19 cellular contexts compared by ENCODE assay signal in the genomic region with DNA sequence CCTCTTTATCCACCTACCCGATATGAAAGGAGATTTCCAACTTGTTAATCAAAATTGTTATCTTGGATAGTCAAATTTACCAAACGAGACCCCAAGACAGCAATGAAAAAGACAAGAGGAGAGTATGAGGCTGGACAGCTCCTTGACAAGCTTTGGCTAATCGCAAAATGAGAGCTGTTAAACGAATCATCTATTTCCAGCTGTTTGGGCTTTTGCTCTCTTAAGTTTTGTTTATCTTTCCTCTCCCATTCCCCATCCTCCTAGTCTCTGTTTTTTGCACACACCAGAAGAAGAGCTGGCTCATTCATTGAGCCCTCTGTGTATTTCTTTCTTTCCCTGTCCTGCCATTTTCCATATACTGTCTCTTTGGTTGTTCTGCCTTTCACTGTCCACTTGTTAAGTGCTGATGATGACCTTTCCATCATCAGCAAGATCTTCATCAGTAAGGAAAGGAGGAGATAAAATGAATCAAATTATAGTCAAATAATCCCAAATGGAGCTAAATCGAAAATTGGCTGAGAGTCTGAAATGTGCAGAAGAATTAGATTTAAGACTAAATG.
DNase-seq lines count a peak whose midpoint lies in the region; ATAC-seq, FAIRE-seq and TF ChIP-seq lines count a peak whose summit lies in the region.
"Had no signal": no experiment of that assay in that cellular context is flagged by ENCODE, and none has a peak within 500 bp of the region (broad histone marks: within the 10 kb centered on the region; RNA-seq: fewer than 3 reads in every experiment).

No MANE protein-coding gene starts in this region.

- TF ChIP-seq EP300 in Ishikawa (IDR thresholded peaks at IDR 0.05; ENCODE audit: borderline replicate concordance) (no peak), K562 (IDR thresholded peaks at IDR 0.05; ENCODE audit: low read length) (no peak)

- in situ Hi-C loops in K562 (cut with MboI) = no loop called here

- H3K9me2 ChIP-seq in GM23338 (ENCODE audit: insufficient read depth) = no peaks in the 10 kb centered on the region

- H3K27ac ChIP-seq in GM23338 (ENCODE audit: low read depth) (no peak overlapping the region), K562 (ENCODE audit: extremely low read depth, low read depth, low read length) (no peak overlapping the region)

- no peaks in the 10 kb centered on the region for H3F3A ChIP-seq in GM23338 (replicated peaks; ENCODE audit: low read depth)

- no peak for TF ChIP-seq RAD21 in Ishikawa (IDR thresholded peaks at IDR 0.05; ENCODE audit: low read depth)
- TF ChIP-seq RAD21 in K562 (CRISPR knock-in tag; conservative IDR thresholded peaks at IDR 0.05 in 1 of 2, IDR thresholded peaks at IDR 0.05 in 1 of 2) = no peak

- no TSS peak for BruUV-seq in K562 (replicated peaks; lab: Mats Ljungman, UMichigan)

- no peak overlapping the region for H3K4me3 Mint-ChIP-seq in GM23338
- no peak overlapping the region for H3K4me3 Mint-ChIP-seq in activated CD8-positive, alpha-beta memory T cell treated with anti-CD3 and anti-CD28 coated beads, Interleukin-2, amount 10 ng/mL, durations not matched to agents 7 days and 5 days
- H3K4me3 Mint-ChIP-seq: CD8-positive, alpha-beta memory T cell; HFFc6 had no signal

- intact Hi-C loops in K562 (cut with micrococcal nuclease) = no loop called here

- ATAC-seq in GM23338 (no peak), K562 (no peak), esophagus mucosa (no peak)
- ATAC-seq in activated CD8-positive, alpha-beta memory T cell treated with anti-CD3 and anti-CD28 coated beads, Interleukin-2, amount 10 ng/mL, durations not matched to agents 7 days and 5 days = no peak

- H3K27me3 ChIP-seq in GM23338 (ENCODE audit: insufficient read depth) (no peaks in the 10 kb centered on the region), K562 (ENCODE audit: control insufficient read depth in 2 of 2, insufficient read depth in 2 of 2, low read length in 2 of 2) (no peaks in the 10 kb centered on the region; a peak in 1 of 5 replicates)
- H3K27me3 ChIP-seq: BE2C had no signal

- H3K79me2 ChIP-seq in GM23338 (replicated peaks; ENCODE audit: insufficient read depth) = no peaks in the 10 kb centered on the region
- no peaks in the 10 kb centered on the region for H3K79me2 ChIP-seq in K562 (ENCODE audit: control insufficient read depth, insufficient read depth, low read length)

- CTCF ChIA-PET in K562 (lab: Yijun Ruan, JAX; ENCODE audit: low intra/inter-chr PET ratio) = no interaction called here
- CTCF ChIA-PET in activated CD8-positive, alpha-beta memory T cell treated with anti-CD3 and anti-CD28 coated beads, Interleukin-2, amount 10 ng/mL, durations not matched to agents 7 days and 5 days (lab: Charles Lee) = interaction anchor here (0.6 to 0.9 kb wide), 2 partner anchors 10 to 509 kb away, joined by 3 read pairs; no protein-coding TSS in a partner anchor

- TF ChIP-seq CTCF in GM23338 (conservative IDR thresholded peaks at IDR 0.05; ENCODE audit: low read depth in 2 of 2) (no peak), K562 (IDR thresholded peaks at IDR 0.05 in 2 of 3, conservative IDR thresholded peaks at IDR 0.05 in 1 of 3; ENCODE audit: insufficient read depth in 2 of 3, low read depth in 1 of 3, low read length in 3 of 3) (no peak)

- H3K4me1 ChIP-seq in GM23338 (ENCODE audit: insufficient read depth) = no peaks in the 10 kb centered on the region; the same call in 1 of the 2 replicates
- no peaks in the 10 kb centered on the region for H3K4me1 ChIP-seq in K562 (replicated peaks in 1 of 2; ENCODE audit: control insufficient read depth in 2 of 2, insufficient read depth in 2 of 2, low read length in 2 of 2)
- H3K4me1 ChIP-seq: BE2C, Caco-2, HAP-1 had no signal

- POLR2A ChIA-PET in K562 (lab: Yijun Ruan, JAX) = no interaction called here

- no peak for TF ChIP-seq POLR2A in K562 (conservative IDR thresholded peaks at IDR 0.05)

- no peaks in the 10 kb centered on the region for H3K9me1 ChIP-seq in K562 (ENCODE audit: control insufficient read depth, insufficient read depth, low read length)

- H3K36me3 ChIP-seq in GM23338 (ENCODE audit: insufficient read depth) (no peaks in the 10 kb centered on the region), K562 (ENCODE audit: control insufficient read depth, insufficient read depth, low read length) (no peaks in the 10 kb centered on the region)
- H3K36me3 ChIP-seq: BE2C, HAP-1 had no signal

- H3K4me1 Mint-ChIP-seq in GM23338 = no peaks in the 10 kb centered on the region
- H3K4me1 Mint-ChIP-seq in activated CD8-positive, alpha-beta memory T cell treated with anti-CD3 and anti-CD28 coated beads, Interleukin-2, amount 10 ng/mL, durations not matched to agents 7 days and 5 days = peaks cover 2% of the 10 kb centered on the region
- H3K4me1 Mint-ChIP-seq: CD8-positive, alpha-beta memory T cell had no signal

- H3K9me3 ChIP-seq in K562 (replicated peaks; ENCODE audit: control insufficient read depth, insufficient read depth, low read depth, low read length) = no peaks in the 10 kb centered on the region
- H3K9me3 ChIP-seq: BE2C, Caco-2, HAP-1 had no signal

- no peaks in the 10 kb centered on the region for H3K9me3 Mint-ChIP-seq in GM23338
- no peaks in the 10 kb centered on the region for H3K9me3 Mint-ChIP-seq in activated CD8-positive, alpha-beta memory T cell treated with anti-CD3 and anti-CD28 coated beads, Interleukin-2, amount 10 ng/mL, durations not matched to agents 7 days and 5 days (ENCODE audit: low read depth)
- H3K9me3 Mint-ChIP-seq: CD4-positive, CD25-positive, alpha-beta regulatory T cell; CD8-positive, alpha-beta memory T cell; HFFc6 had no signal

- no peak for FAIRE-seq in K562 (lab: Jason Lieb, UNC)
- peak; percentile 41 for FAIRE-seq in islet of Langerhans (lab: Jason Lieb, UNC)
- FAIRE-seq: D721Med, GM19239 had no signal

- 2% methylated on average over 5 of the region's 5 CpGs for WGBS in K562 (ENCODE audit: insufficient coverage, low coverage, missing lambda C conversion rate)

- H3K27me3 Mint-ChIP-seq in GM23338 (ENCODE audit: insufficient read depth, low read depth, poor library complexity) = peaks cover 2% of the 10 kb centered on the region
- no peaks in the 10 kb centered on the region for H3K27me3 Mint-ChIP-seq in activated CD8-positive, alpha-beta memory T cell treated with anti-CD3 and anti-CD28 coated beads, Interleukin-2, amount 10 ng/mL, durations not matched to agents 7 days and 5 days
- H3K27me3 Mint-ChIP-seq: CD4-positive, CD25-positive, alpha-beta regulatory T cell; CD8-positive, alpha-beta memory T cell had no signal

- no peaks in the 10 kb centered on the region for H3K36me3 Mint-ChIP-seq in GM23338 (ENCODE audit: low read depth)
- H3K36me3 Mint-ChIP-seq in activated CD8-positive, alpha-beta memory T cell treated with anti-CD3 and anti-CD28 coated beads, Interleukin-2, amount 10 ng/mL, durations not matched to agents 7 days and 5 days = no peaks in the 10 kb centered on the region

- no peak overlapping the region for H3K27ac Mint-ChIP-seq in GM23338
- no peak overlapping the region for H3K27ac Mint-ChIP-seq in activated CD8-positive, alpha-beta memory T cell treated with anti-CD3 and anti-CD28 coated beads, Interleukin-2, amount 10 ng/mL, durations not matched to agents 7 days and 5 days
- H3K27ac Mint-ChIP-seq: CD8-positive, alpha-beta memory T cell; HFFc6 had no signal

- H4K20me1 ChIP-seq in GM23338 (replicated peaks; ENCODE audit: insufficient read depth) (no peaks in the 10 kb centered on the region), K562 (replicated peaks; ENCODE audit: control insufficient read depth, insufficient read depth, low read length) (no peaks in the 10 kb centered on the region)

- peak; percentile 7 for DNase-seq in GM23338 (ENCODE audit: low spot score)
- no peak for DNase-seq in K562 (ENCODE audit: extremely low read depth in 1 of 4, low spot score in 3 of 4)
- DNase-seq in inferior parietal cortex (ENCODE audit: extremely low spot score) = no peak
- DNase-seq in pons (ENCODE audit: low spot score) = no peak
- DNase-seq in activated CD8-positive, alpha-beta memory T cell treated with anti-CD3 and anti-CD28 coated beads, Interleukin-2, amount 10 ng/mL, durations not matched to agents 7 days and 5 days = no peak
- DNase-seq: ACHN; BE2C; C1 segment of cervical spinal cord; Caco-2; CD4-positive, CD25-positive, alpha-beta regulatory T cell; CD8-positive, alpha-beta memory T cell; GDM1; HFFc6 had no signal

- H2AFZ ChIP-seq in GM23338 = no peak overlapping the region
- no peak overlapping the region for H2AFZ ChIP-seq in K562 (ENCODE audit: low read depth, low read length)

- H3K4me3 ChIP-seq in GM23338 (no peak overlapping the region), K562 (no peak overlapping the region)
- H3K4me3 ChIP-seq: HAP-1 had no signal

- H3K9ac ChIP-seq in K562 (ENCODE audit: insufficient read depth in 1 of 2, low read depth in 2 of 2, low read length in 2 of 2) = no peak overlapping the region

- H3K4me2 ChIP-seq in GM23338 (no peak overlapping the region), K562 (ENCODE audit: insufficient read depth, low read length) (no peak overlapping the region)

TF ChIP-seq in Ishikawa, 13 proteins besides CTCF, POLR2A, EP300 and RAD21 (continues in another document):
- TF ChIP-seq FOXM1 (IDR thresholded peaks at IDR 0.05; ENCODE audit: borderline replicate concordance, low read depth) = no peak

TF ChIP-seq in K562, 482 proteins besides CTCF, POLR2A, EP300 and RAD21 (continues in another document):
- TF ChIP-seq EHMT2 (IDR thresholded peaks at IDR 0.05) = peak; percentile 84
- TF ChIP-seq ZNF24 (IDR thresholded peaks at IDR 0.05) = no peak
- TF ChIP-seq TAF1 (IDR thresholded peaks at IDR 0.05; ENCODE audit: control insufficient read depth, extremely low read depth, insufficient read depth, low read length, severe bottlenecking) = no peak
- TF ChIP-seq, protein P1, sequence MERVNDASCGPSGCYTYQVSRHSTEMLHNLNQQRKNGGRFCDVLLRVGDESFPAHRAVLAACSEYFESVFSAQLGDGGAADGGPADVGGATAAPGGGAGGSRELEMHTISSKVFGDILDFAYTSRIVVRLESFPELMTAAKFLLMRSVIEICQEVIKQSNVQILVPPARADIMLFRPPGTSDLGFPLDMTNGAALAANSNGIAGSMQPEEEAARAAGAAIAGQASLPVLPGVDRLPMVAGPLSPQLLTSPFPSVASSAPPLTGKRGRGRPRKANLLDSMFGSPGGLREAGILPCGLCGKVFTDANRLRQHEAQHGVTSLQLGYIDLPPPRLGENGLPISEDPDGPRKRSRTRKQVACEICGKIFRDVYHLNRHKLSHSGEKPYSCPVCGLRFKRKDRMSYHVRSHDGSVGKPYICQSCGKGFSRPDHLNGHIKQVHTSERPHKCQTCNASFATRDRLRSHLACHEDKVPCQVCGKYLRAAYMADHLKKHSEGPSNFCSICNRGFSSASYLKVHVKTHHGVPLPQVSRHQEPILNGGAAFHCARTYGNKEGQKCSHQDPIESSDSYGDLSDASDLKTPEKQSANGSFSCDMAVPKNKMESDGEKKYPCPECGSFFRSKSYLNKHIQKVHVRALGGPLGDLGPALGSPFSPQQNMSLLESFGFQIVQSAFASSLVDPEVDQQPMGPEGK (CRISPR knock-in tag; IDR thresholded peaks at IDR 0.05; ENCODE audit: borderline replicate concordance) = no peak
- TF ChIP-seq MIER1 (IDR thresholded peaks at IDR 0.05; ENCODE audit: low read depth) = peak; percentile 73
